In genomic region chr5:170268884-170269283, GRCh38 we compare ENCODE assay signal across 1 cellular context.
A peak's percentile ranks its signal among the peaks of the same experiment; 100 is the strongest.
TF ChIP-seq lines count a peak whose summit lies in the region.

No MANE protein-coding gene starts in this region.

TF ChIP-seq in GM12878, 131 proteins besides CTCF, POLR2A, EP300 and RAD21:
- TF ChIP-seq BMI1 (IDR thresholded peaks at IDR 0.05; ENCODE audit: borderline replicate concordance), result no peak
- TF ChIP-seq, protein P1, sequence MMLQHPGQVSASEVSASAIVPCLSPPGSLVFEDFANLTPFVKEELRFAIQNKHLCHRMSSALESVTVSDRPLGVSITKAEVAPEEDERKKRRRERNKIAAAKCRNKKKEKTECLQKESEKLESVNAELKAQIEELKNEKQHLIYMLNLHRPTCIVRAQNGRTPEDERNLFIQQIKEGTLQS (IDR thresholded peaks at IDR 0.05; ENCODE audit: borderline replicate concordance, extremely low read depth, low read depth, low read length), result no peak
- no peak for TF ChIP-seq RCOR1 (conservative IDR thresholded peaks at IDR 0.05; ENCODE audit: low read depth, low read length)
- no peak for TF ChIP-seq KLF5 (IDR thresholded peaks at IDR 0.05; ENCODE audit: partially characterized antibody)
- TF ChIP-seq, protein P2, sequence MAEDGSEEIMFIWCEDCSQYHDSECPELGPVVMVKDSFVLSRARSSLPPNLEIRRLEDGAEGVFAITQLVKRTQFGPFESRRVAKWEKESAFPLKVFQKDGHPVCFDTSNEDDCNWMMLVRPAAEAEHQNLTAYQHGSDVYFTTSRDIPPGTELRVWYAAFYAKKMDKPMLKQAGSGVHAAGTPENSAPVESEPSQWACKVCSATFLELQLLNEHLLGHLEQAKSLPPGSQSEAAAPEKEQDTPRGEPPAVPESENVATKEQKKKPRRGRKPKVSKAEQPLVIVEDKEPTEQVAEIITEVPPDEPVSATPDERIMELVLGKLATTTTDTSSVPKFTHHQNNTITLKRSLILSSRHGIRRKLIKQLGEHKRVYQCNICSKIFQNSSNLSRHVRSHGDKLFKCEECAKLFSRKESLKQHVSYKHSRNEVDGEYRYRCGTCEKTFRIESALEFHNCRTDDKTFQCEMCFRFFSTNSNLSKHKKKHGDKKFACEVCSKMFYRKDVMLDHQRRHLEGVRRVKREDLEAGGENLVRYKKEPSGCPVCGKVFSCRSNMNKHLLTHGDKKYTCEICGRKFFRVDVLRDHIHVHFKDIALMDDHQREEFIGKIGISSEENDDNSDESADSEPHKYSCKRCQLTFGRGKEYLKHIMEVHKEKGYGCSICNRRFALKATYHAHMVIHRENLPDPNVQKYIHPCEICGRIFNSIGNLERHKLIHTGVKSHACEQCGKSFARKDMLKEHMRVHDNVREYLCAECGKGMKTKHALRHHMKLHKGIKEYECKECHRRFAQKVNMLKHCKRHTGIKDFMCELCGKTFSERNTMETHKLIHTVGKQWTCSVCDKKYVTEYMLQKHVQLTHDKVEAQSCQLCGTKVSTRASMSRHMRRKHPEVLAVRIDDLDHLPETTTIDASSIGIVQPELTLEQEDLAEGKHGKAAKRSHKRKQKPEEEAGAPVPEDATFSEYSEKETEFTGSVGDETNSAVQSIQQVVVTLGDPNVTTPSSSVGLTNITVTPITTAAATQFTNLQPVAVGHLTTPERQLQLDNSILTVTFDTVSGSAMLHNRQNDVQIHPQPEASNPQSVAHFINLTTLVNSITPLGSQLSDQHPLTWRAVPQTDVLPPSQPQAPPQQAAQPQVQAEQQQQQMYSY (CRISPR knock-in tag; IDR thresholded peaks at IDR 0.05), result no peak
- TF ChIP-seq SPI1 (IDR thresholded peaks at IDR 0.05; ENCODE audit: borderline replicate concordance, insufficient read depth, low read depth, low read length), result peak; percentile 74; the same call in 1 of the 2 replicates
TF ChIP-seq in GM12878: peak in this region for 1.
